1 cellular context compared by ENCODE assay signal in genomic region chr16:58129097-58129936, GRCh38.
TF ChIP-seq lines count a peak whose summit lies in the region.

TSS of gene CFAP20 (minus strand) at chr16:58129381. CDS start at chr16:58129115, 266 bp downstream.

TF ChIP-seq in HepG2, 621 proteins besides CTCF, POLR2A, EP300 and RAD21 (continued from another document and continues in another):
- TF ChIP-seq THAP9 (CRISPR knock-in tag; IDR thresholded peaks at IDR 0.05; ENCODE audit: borderline replicate concordance) (peak; percentile 88; the same call in 1 of the 2 replicates), HIVEP1 (CRISPR knock-in tag; IDR thresholded peaks at IDR 0.05) (peak; percentile 98), CBX2 (IDR thresholded peaks at IDR 0.05; ENCODE audit: low read depth, low read length) (no peak), CBX2 (CRISPR knock-in tag; IDR thresholded peaks at IDR 0.05; ENCODE audit: low read depth) (no peak), ATAD3A (CRISPR knock-in tag; IDR thresholded peaks at IDR 0.05) (no peak), FOXO4 (CRISPR knock-in tag; conservative IDR thresholded peaks at IDR 0.05) (no peak), MAFK (conservative IDR thresholded peaks at IDR 0.05 in 1 of 2, IDR thresholded peaks at IDR 0.05 in 1 of 2; ENCODE audit: low read length in 2 of 2) (no peak), ZSCAN25 (CRISPR knock-in tag; IDR thresholded peaks at IDR 0.05) (peak; percentile 70), ZNF430 (CRISPR knock-in tag; IDR thresholded peaks at IDR 0.05) (peak; percentile 98), ZFP1 (CRISPR knock-in tag; IDR thresholded peaks at IDR 0.05) (peak; percentile 89), ZNF552 (CRISPR knock-in tag; IDR thresholded peaks at IDR 0.05; ENCODE audit: borderline replicate concordance) (peak; percentile 26; the same call in 1 of the 2 replicates), ZMAT3 (CRISPR knock-in tag; conservative IDR thresholded peaks at IDR 0.05) (peak; percentile 95), ARID5B (CRISPR knock-in tag; IDR thresholded peaks at IDR 0.05) (peak; percentile 79), SNRNP70 (IDR thresholded peaks at IDR 0.05; ENCODE audit: low read depth, low read length) (no peak), KLF15 (CRISPR knock-in tag; IDR thresholded peaks at IDR 0.05; ENCODE audit: borderline replicate concordance) (peak; percentile 91; the same call in 1 of the 2 replicates), ISX (CRISPR knock-in tag; conservative IDR thresholded peaks at IDR 0.05) (0 out of 2 replicates have a peak, but pooled peaks have one; percentile 62), ZNF720 (CRISPR knock-in tag; IDR thresholded peaks at IDR 0.05) (no peak), ZNF275 (CRISPR knock-in tag; IDR thresholded peaks at IDR 0.05; ENCODE audit: borderline replicate concordance) (peak; percentile 99; the same call in 1 of the 2 replicates), PAX8 (CRISPR knock-in tag; IDR thresholded peaks at IDR 0.05; ENCODE audit: borderline replicate concordance) (0 out of 2 replicates have a peak, but pooled peaks have one; percentile 85), PLRG1 (conservative IDR thresholded peaks at IDR 0.05) (no peak), TRIM24 (CRISPR knock-in tag; IDR thresholded peaks at IDR 0.05) (0 out of 2 replicates have a peak, but pooled peaks have one; percentile 69), FOXJ3 (CRISPR knock-in tag; IDR thresholded peaks at IDR 0.05; ENCODE audit: borderline replicate concordance) (peak; percentile 71; the same call in 1 of the 2 replicates), BRF2 (CRISPR knock-in tag; IDR thresholded peaks at IDR 0.05) (peak; percentile 84; the same call in 1 of the 2 replicates), ZNF670 (CRISPR knock-in tag; IDR thresholded peaks at IDR 0.05; ENCODE audit: borderline replicate concordance) (peak; percentile 98), ZNF331 (CRISPR knock-in tag; IDR thresholded peaks at IDR 0.05) (peak; percentile 73; the same call in 1 of the 2 replicates), ZSCAN22 (CRISPR knock-in tag; IDR thresholded peaks at IDR 0.05) (no peak), CREBL2 (CRISPR knock-in tag; IDR thresholded peaks at IDR 0.05; ENCODE audit: borderline replicate concordance) (no peak; the same call in 1 of the 2 replicates), SMYD3 (CRISPR knock-in tag; IDR thresholded peaks at IDR 0.05) (0 out of 2 replicates have a peak, but pooled peaks have one; percentile 79), STAT6 (CRISPR knock-in tag; IDR thresholded peaks at IDR 0.05; ENCODE audit: borderline replicate concordance) (no peak; the same call in 1 of the 2 replicates), PAWR (CRISPR knock-in tag; IDR thresholded peaks at IDR 0.05; ENCODE audit: borderline replicate concordance) (no peak), ZNF264 (CRISPR knock-in tag; IDR thresholded peaks at IDR 0.05) (peak; percentile 79; the same call in 1 of the 2 replicates), ZNF616 (CRISPR knock-in tag; IDR thresholded peaks at IDR 0.05; ENCODE audit: low read depth) (no peak), NPAS2 (CRISPR knock-in tag; IDR thresholded peaks at IDR 0.05; ENCODE audit: borderline replicate concordance) (peak; percentile 85; the same call in 1 of the 2 replicates), CCAR2 (optimal IDR thresholded peaks at IDR 0.05; ENCODE audit: low read depth, low read length) (peak; percentile 85), ZBTB37 (CRISPR knock-in tag; IDR thresholded peaks at IDR 0.05) (no peak; the same call in 1 of the 2 replicates), NFIB (CRISPR knock-in tag; IDR thresholded peaks at IDR 0.05; ENCODE audit: borderline replicate concordance) (no peak), RNF219 (CRISPR knock-in tag; IDR thresholded peaks at IDR 0.05) (peak; percentile 82; the same call in 1 of the 2 replicates), ZSCAN30 (CRISPR knock-in tag; IDR thresholded peaks at IDR 0.05) (peak; percentile 94), MNT (IDR thresholded peaks at IDR 0.05) (peak; percentile 92), MAF1 (CRISPR knock-in tag; IDR thresholded peaks at IDR 0.05; ENCODE audit: borderline replicate concordance) (no peak)
